ENCODE assay signal across 9 cellular contexts in genomic region chr6:39137235-39137634, GRCh38. TPM values are rescaled to one million over a fixed set of nuclear protein-coding genes. Genes with fewer than 3 reads are reported as not detected.
DNase-seq lines count a peak whose midpoint lies in the region; ATAC-seq and TF ChIP-seq lines count a peak whose summit lies in the region.
"Had no signal": no experiment of that assay in that cellular context is flagged by ENCODE, and none has a peak within 500 bp of the region (broad histone marks: within the 10 kb centered on the region; RNA-seq: fewer than 3 reads in every experiment).

No MANE protein-coding gene starts in this region.

- peak in 3 of 5 donors; percentile 7 to 29 (median 15) for DNase-seq in CD4-positive, alpha-beta memory T cell
- DNase-seq in Karpas-422, result peak; percentile 74
- peak; percentile 51 for DNase-seq in adipocyte (ENCODE audit: low read depth)
- peak in 1 of 2 donors; percentile 32 for DNase-seq in left lung
- no peak for DNase-seq in NCI-H146 (lab: John Stamatoyannopoulos, UW)
- no peak for DNase-seq in G401 (ENCODE audit: low spot score)

- H3K36me3 Mint-ChIP-seq in CD4-positive, alpha-beta memory T cell, result no peaks in the 10 kb centered on the region

- no peaks in the 10 kb centered on the region for H3K27me3 ChIP-seq in CD4-positive, alpha-beta memory T cell (ENCODE audit: insufficient read depth, low read length)
- no peaks in the 10 kb centered on the region for H3K27me3 ChIP-seq in Karpas-422 (ENCODE audit: low read length)
- peaks cover 12% of the 10 kb centered on the region for H3K27me3 ChIP-seq in adipocyte (replicated peaks; ENCODE audit: control insufficient read depth, insufficient read depth, low read length)
- H3K27me3 ChIP-seq in left lung, result no peaks in the 10 kb centered on the region

- H3K4me3 Mint-ChIP-seq in CD4-positive, alpha-beta memory T cell, result no peak overlapping the region
- H3K4me3 Mint-ChIP-seq: central memory CD8-positive, alpha-beta T cell had no signal

- no peaks in the 10 kb centered on the region for H3K4me1 Mint-ChIP-seq in CD4-positive, alpha-beta memory T cell
- H3K4me1 Mint-ChIP-seq: central memory CD8-positive, alpha-beta T cell had no signal

- 0 out of 2 replicates have a peak, but pooled peaks cover 5% of the 10 kb centered on the region for H3K9me2 ChIP-seq in Karpas-422 (replicated peaks; ENCODE audit: insufficient read depth, low read length)

- H4K20me1 ChIP-seq in Karpas-422 (ENCODE audit: insufficient read depth, low read depth, low read length), result no peaks in the 10 kb centered on the region

- no peak overlapping the region for H3K4me2 ChIP-seq in Karpas-422 (ENCODE audit: low read depth, low read length, poor library complexity, severe bottlenecking)

- no peaks in the 10 kb centered on the region for H3K9me3 ChIP-seq in CD4-positive, alpha-beta memory T cell (ENCODE audit: control insufficient read depth in 1 of 2, low read length in 2 of 2)
- H3K9me3 ChIP-seq in Karpas-422 (ENCODE audit: low read length), result no peaks in the 10 kb centered on the region
- H3K9me3 ChIP-seq in adipocyte (ENCODE audit: control insufficient read depth, low read length), result peaks cover 27% of the 10 kb centered on the region
- H3K9me3 ChIP-seq in left lung, result peaks cover 0 to 6% of the 10 kb centered on the region in 2 donors

- POLR2A ChIA-PET in CD4-positive, alpha-beta memory T cell (lab: Charles Lee; ENCODE audit: partially characterized antibody), result no interaction called here

- H3K9me3 Mint-ChIP-seq in CD4-positive, alpha-beta memory T cell, result peaks cover 3 to 39% (median 20%) of the 10 kb centered on the region in 8 donors

- CTCF ChIA-PET in CD4-positive, alpha-beta memory T cell (lab: Charles Lee; ENCODE audit: partially characterized antibody), result interaction anchor here (1.0 kb wide), 2 partner anchors 9 to 10 kb away, joined by 4 read pairs; no protein-coding TSS in a partner anchor

- no peak overlapping the region for H3K27ac Mint-ChIP-seq in CD4-positive, alpha-beta memory T cell

- peaks cover 9 to 18% of the 10 kb centered on the region in 2 donors for H3K27me3 Mint-ChIP-seq in CD4-positive, alpha-beta memory T cell

- intact Hi-C loops in CD4-positive, alpha-beta memory T cell (cut with micrococcal nuclease), result no loop called here
- intact Hi-C loops in left lung (cut with DNase I), result no loop called here

- in situ Hi-C loops in G401 (cut with HindIII; ENCODE audit: low sequenced_read_pairs), result no loop called here

- H2AFZ ChIP-seq in Karpas-422 (ENCODE audit: low read length), result no peak overlapping the region

- H3K9ac ChIP-seq in Karpas-422 (ENCODE audit: low read length) (no peak overlapping the region), adipocyte (ENCODE audit: low read length) (no peak overlapping the region)

- H3K27ac ChIP-seq in CD4-positive, alpha-beta memory T cell (ENCODE audit: low read depth, low read length), result no peak overlapping the region
- H3K27ac ChIP-seq in Karpas-422 (ENCODE audit: low read length) (no peak overlapping the region), left lung (no peak overlapping the region)

- ATAC-seq in left lung (peak; percentile 76), GM21526 (IDR thresholded peaks at IDR 0.05; ENCODE audit: low FRiP score, unreplicated experiment) (no peak), HG03354 (IDR thresholded peaks at IDR 0.05; ENCODE audit: poor library complexity, severe bottlenecking, unreplicated experiment) (no peak)

- H3K36me3 ChIP-seq in CD4-positive, alpha-beta memory T cell (ENCODE audit: insufficient read depth, low read length), result no peaks in the 10 kb centered on the region
- H3K36me3 ChIP-seq in Karpas-422 (ENCODE audit: insufficient read depth, low read length), result no peaks in the 10 kb centered on the region
- no peaks in the 10 kb centered on the region for H3K36me3 ChIP-seq in adipocyte (ENCODE audit: control insufficient read depth, insufficient read depth, low read length, severe bottlenecking)
- no peaks in the 10 kb centered on the region for H3K36me3 ChIP-seq in left lung

- no peaks in the 10 kb centered on the region for H3K79me2 ChIP-seq in Karpas-422 (ENCODE audit: low read length)

- TF ChIP-seq CTCF in left lung (IDR thresholded peaks at IDR 0.05), result no peak

- H3K4me3 ChIP-seq in CD4-positive, alpha-beta memory T cell (ENCODE audit: low read length in 2 of 2), result no peak overlapping the region
- H3K4me3 ChIP-seq in Karpas-422 (ENCODE audit: low read length), result no peak overlapping the region
- no peak overlapping the region for H3K4me3 ChIP-seq in adipocyte (ENCODE audit: low read length)
- H3K4me3 ChIP-seq in left lung, result no peak overlapping the region

- H3K4me1 ChIP-seq in CD4-positive, alpha-beta memory T cell (ENCODE audit: insufficient read depth, low read length), result no peaks in the 10 kb centered on the region
- H3K4me1 ChIP-seq in Karpas-422 (ENCODE audit: low read length) (no peaks in the 10 kb centered on the region), adipocyte (ENCODE audit: control insufficient read depth, insufficient read depth, low read length) (no peaks in the 10 kb centered on the region), left lung (no peaks in the 10 kb centered on the region)

RNA-seq across cellular contexts. Expression of gene SAYSD1, which starts 22.2 kb away (rescaled TPM):
- total RNA-seq in CD4-positive, alpha-beta memory T cell, result 10 to 100 TPM; 21.6 to 22.4 TPM
- polyA plus RNA-seq in CD4-positive, alpha-beta memory T cell, result 10 to 100 TPM; 14.0 to 20.2 TPM
- total RNA-seq in Karpas-422 (2014; rRNA removed; shearing (Covaris generic); ENCODE audit: low replicate concordance), result 11.7 and 15.3 TPM in 2 replicates
- total RNA-seq in left lung, result 10 to 100 TPM; 15.4 TPM
- total RNA-seq in G401 (2014; rRNA removed; shearing (Covaris generic)), result 6.8 and 24.1 TPM in 2 replicates

Comparison
In these comparisons a context has a peak if more than half of its experiments do, and no peak if none do; other contexts are left out.
1. DNase-seq: peak in CD4-positive, alpha-beta memory T cell (3 of 5), Karpas-422 (single experiment) and adipocyte (single experiment); none in NCI-H146 (single experiment) and G401 (single experiment).